Comparison of ENCODE assay signal across 1 cellular context in genomic region chr14:22982477-22983245, GRCh38.
TF ChIP-seq lines count a peak whose summit lies in the region.

TSS of gene AJUBA (minus strand) at chr14:22982551. CDS start at chr14:22982266, 285 bp downstream.

TF ChIP-seq in HEK293, 187 proteins besides CTCF, POLR2A, EP300 and RAD21 (continued from another document and continues in another):
- TF ChIP-seq REST (tag by site-specific recombination; IDR thresholded peaks at IDR 0.05), result peak; percentile 62
- TF ChIP-seq ZSCAN30 (tag by site-specific recombination; IDR thresholded peaks at IDR 0.05), result peak; percentile 92
- no peak for TF ChIP-seq MEIS1 (CRISPR knock-in tag; IDR thresholded peaks at IDR 0.05; ENCODE audit: borderline replicate concordance)
- no peak for TF ChIP-seq ZNF274 (IDR thresholded peaks at IDR 0.05; ENCODE audit: low read length)
- no peak for TF ChIP-seq ZNF274 (tag by site-specific recombination; IDR thresholded peaks at IDR 0.05; ENCODE audit: borderline replicate concordance)
- TF ChIP-seq ZNF423 (tag by site-specific recombination; IDR thresholded peaks at IDR 0.05), result peak; percentile 72; the same call in 1 of the 2 replicates
- no peak for TF ChIP-seq ZSCAN16 (tag by site-specific recombination; IDR thresholded peaks at IDR 0.05)
- TF ChIP-seq ZNF214 (tag by site-specific recombination; IDR thresholded peaks at IDR 0.05; ENCODE audit: borderline replicate concordance), result no peak
- no peak for TF ChIP-seq ZNF112 (tag by site-specific recombination; IDR thresholded peaks at IDR 0.05)
- TF ChIP-seq ZNF16 (tag by site-specific recombination; IDR thresholded peaks at IDR 0.05; ENCODE audit: low read depth), result 0 out of 2 replicates have a peak, but pooled peaks have one; percentile 42
- peak; percentile 88 for TF ChIP-seq ZBTB21 (tag by site-specific recombination; IDR thresholded peaks at IDR 0.05)
- no peak; the same call in 1 of the 2 replicates for TF ChIP-seq ZNF211 (tag by site-specific recombination; IDR thresholded peaks at IDR 0.05; ENCODE audit: low read depth)
- TF ChIP-seq KLF1 (tag by site-specific recombination; IDR thresholded peaks at IDR 0.05), result peak; percentile 91
- TF ChIP-seq TSHZ1 (tag by site-specific recombination; IDR thresholded peaks at IDR 0.05; ENCODE audit: borderline replicate concordance), result peak; percentile 95
- no peak for TF ChIP-seq ZNF416 (tag by site-specific recombination; IDR thresholded peaks at IDR 0.05)
- TF ChIP-seq YY2 (tag by site-specific recombination; IDR thresholded peaks at IDR 0.05), result peak; percentile 65
- peak; percentile 41; the same call in 1 of the 2 replicates for TF ChIP-seq ZNF133 (tag by site-specific recombination; IDR thresholded peaks at IDR 0.05)
- peak; percentile 91 for TF ChIP-seq ZFP69B (tag by site-specific recombination; IDR thresholded peaks at IDR 0.05)
- peak; percentile 65; the same call in 1 of the 2 replicates for TF ChIP-seq SCRT2 (tag by site-specific recombination; IDR thresholded peaks at IDR 0.05)
- TF ChIP-seq YY1 (tag by site-specific recombination; IDR thresholded peaks at IDR 0.05), result peak; percentile 86
- peak; percentile 100 for TF ChIP-seq ZSCAN23 (tag by site-specific recombination; IDR thresholded peaks at IDR 0.05)
- peak; percentile 97 for TF ChIP-seq KLF7 (tag by site-specific recombination; IDR thresholded peaks at IDR 0.05; ENCODE audit: borderline replicate concordance)
- TF ChIP-seq ZNF701 (tag by site-specific recombination; IDR thresholded peaks at IDR 0.05), result peak; percentile 78
- no peak for TF ChIP-seq HOXC10 (CRISPR knock-in tag; IDR thresholded peaks at IDR 0.05)
- TF ChIP-seq, protein P1, sequence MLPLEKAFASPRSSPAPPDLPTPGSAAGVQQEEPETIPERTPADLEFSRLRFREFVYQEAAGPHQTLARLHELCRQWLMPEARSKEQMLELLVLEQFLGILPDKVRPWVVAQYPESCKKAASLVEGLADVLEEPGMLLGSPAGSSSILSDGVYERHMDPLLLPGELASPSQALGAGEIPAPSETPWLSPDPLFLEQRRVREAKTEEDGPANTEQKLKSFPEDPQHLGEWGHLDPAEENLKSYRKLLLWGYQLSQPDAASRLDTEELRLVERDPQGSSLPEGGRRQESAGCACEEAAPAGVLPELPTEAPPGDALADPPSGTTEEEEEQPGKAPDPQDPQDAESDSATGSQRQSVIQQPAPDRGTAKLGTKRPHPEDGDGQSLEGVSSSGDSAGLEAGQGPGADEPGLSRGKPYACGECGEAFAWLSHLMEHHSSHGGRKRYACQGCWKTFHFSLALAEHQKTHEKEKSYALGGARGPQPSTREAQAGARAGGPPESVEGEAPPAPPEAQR (tag by site-specific recombination; IDR thresholded peaks at IDR 0.05), result peak; percentile 94
- TF ChIP-seq ZNF670 (tag by site-specific recombination; IDR thresholded peaks at IDR 0.05; ENCODE audit: low read depth), result no peak
- TF ChIP-seq ZNF514 (tag by site-specific recombination; IDR thresholded peaks at IDR 0.05), result no peak
- TF ChIP-seq ZNF600 (tag by site-specific recombination; IDR thresholded peaks at IDR 0.05), result peak; percentile 98
- TF ChIP-seq, protein P2, sequence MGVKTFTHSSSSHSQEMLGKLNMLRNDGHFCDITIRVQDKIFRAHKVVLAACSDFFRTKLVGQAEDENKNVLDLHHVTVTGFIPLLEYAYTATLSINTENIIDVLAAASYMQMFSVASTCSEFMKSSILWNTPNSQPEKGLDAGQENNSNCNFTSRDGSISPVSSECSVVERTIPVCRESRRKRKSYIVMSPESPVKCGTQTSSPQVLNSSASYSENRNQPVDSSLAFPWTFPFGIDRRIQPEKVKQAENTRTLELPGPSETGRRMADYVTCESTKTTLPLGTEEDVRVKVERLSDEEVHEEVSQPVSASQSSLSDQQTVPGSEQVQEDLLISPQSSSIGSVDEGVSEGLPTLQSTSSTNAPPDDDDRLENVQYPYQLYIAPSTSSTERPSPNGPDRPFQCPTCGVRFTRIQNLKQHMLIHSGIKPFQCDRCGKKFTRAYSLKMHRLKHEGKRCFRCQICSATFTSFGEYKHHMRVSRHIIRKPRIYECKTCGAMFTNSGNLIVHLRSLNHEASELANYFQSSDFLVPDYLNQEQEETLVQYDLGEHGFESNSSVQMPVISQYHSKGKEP (tag by site-specific recombination; IDR thresholded peaks at IDR 0.05), result no peak
- TF ChIP-seq ZNF138 (tag by site-specific recombination; IDR thresholded peaks at IDR 0.05; ENCODE audit: borderline replicate concordance), result no peak
- TF ChIP-seq ZXDB (tag by site-specific recombination; IDR thresholded peaks at IDR 0.05), result peak; percentile 99
- TF ChIP-seq ZNF473 (tag by site-specific recombination; IDR thresholded peaks at IDR 0.05), result no peak
- peak; percentile 78; the same call in 1 of the 2 replicates for TF ChIP-seq ZNF155 (tag by site-specific recombination; IDR thresholded peaks at IDR 0.05)
- no peak for TF ChIP-seq ZNF776 (tag by site-specific recombination; IDR thresholded peaks at IDR 0.05; ENCODE audit: borderline replicate concordance)
- peak; percentile 82; the same call in 1 of the 2 replicates for TF ChIP-seq EGR2 (tag by site-specific recombination; IDR thresholded peaks at IDR 0.05; ENCODE audit: low read depth)
- TF ChIP-seq ZNF433 (tag by site-specific recombination; IDR thresholded peaks at IDR 0.05; ENCODE audit: low read depth), result no peak
- no peak for TF ChIP-seq ZNF560 (tag by site-specific recombination; IDR thresholded peaks at IDR 0.05; ENCODE audit: borderline replicate concordance)
- TF ChIP-seq WT1 (tag by site-specific recombination; IDR thresholded peaks at IDR 0.05), result peak; percentile 68
- TF ChIP-seq, protein P3, sequence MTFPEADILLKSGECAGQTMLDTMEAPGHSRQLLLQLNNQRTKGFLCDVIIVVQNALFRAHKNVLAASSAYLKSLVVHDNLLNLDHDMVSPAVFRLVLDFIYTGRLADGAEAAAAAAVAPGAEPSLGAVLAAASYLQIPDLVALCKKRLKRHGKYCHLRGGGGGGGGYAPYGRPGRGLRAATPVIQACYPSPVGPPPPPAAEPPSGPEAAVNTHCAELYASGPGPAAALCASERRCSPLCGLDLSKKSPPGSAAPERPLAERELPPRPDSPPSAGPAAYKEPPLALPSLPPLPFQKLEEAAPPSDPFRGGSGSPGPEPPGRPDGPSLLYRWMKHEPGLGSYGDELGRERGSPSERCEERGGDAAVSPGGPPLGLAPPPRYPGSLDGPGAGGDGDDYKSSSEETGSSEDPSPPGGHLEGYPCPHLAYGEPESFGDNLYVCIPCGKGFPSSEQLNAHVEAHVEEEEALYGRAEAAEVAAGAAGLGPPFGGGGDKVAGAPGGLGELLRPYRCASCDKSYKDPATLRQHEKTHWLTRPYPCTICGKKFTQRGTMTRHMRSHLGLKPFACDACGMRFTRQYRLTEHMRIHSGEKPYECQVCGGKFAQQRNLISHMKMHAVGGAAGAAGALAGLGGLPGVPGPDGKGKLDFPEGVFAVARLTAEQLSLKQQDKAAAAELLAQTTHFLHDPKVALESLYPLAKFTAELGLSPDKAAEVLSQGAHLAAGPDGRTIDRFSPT (tag by site-specific recombination; IDR thresholded peaks at IDR 0.05), result no peak
- TF ChIP-seq OSR2 (tag by site-specific recombination; IDR thresholded peaks at IDR 0.05), result peak; percentile 61
- TF ChIP-seq ZBTB26 (tag by site-specific recombination; optimal IDR thresholded peaks at IDR 0.05), result peak; percentile 94
- peak; percentile 99 for TF ChIP-seq GLI4 (tag by site-specific recombination; IDR thresholded peaks at IDR 0.05)
- TF ChIP-seq HOXD13 (CRISPR knock-in tag; IDR thresholded peaks at IDR 0.05; ENCODE audit: borderline replicate concordance), result no peak
- peak; percentile 94 for TF ChIP-seq ZNF692 (tag by site-specific recombination; IDR thresholded peaks at IDR 0.05)
- TF ChIP-seq ZNF626 (tag by site-specific recombination; IDR thresholded peaks at IDR 0.05), result no peak
- TF ChIP-seq, protein P4, sequence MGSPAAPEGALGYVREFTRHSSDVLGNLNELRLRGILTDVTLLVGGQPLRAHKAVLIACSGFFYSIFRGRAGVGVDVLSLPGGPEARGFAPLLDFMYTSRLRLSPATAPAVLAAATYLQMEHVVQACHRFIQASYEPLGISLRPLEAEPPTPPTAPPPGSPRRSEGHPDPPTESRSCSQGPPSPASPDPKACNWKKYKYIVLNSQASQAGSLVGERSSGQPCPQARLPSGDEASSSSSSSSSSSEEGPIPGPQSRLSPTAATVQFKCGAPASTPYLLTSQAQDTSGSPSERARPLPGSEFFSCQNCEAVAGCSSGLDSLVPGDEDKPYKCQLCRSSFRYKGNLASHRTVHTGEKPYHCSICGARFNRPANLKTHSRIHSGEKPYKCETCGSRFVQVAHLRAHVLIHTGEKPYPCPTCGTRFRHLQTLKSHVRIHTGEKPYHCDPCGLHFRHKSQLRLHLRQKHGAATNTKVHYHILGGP (tag by site-specific recombination; IDR thresholded peaks at IDR 0.05), result no peak
